In genomic region chr1:17525996-17526686, GRCh38 we compare ENCODE assay signal across 21 cellular contexts. TPM values are rescaled to one million over a fixed set of nuclear protein-coding genes. Genes with fewer than 3 reads are reported as not detected.
A peak's percentile ranks its signal among the peaks of the same experiment; 100 is the strongest.
DNase-seq lines count a peak whose midpoint lies in the region; ATAC-seq and TF ChIP-seq lines count a peak whose summit lies in the region.
"Had no signal": no experiment of that assay in that cellular context is flagged by ENCODE, and none has a peak within 500 bp of the region (broad histone marks: within the 10 kb centered on the region; RNA-seq: fewer than 3 reads in every experiment).

No MANE protein-coding gene starts in this region.

- peak; percentile 26 for DNase-seq in NCI-H226
- peak; percentile 32 for DNase-seq in epithelial cell of esophagus (ENCODE audit: low read depth)
- DNase-seq in tibial artery = no peak
- DNase-seq in NCI-H1930 (lab: John Stamatoyannopoulos, UW) = no peak
- DNase-seq in OCI-M1 (lab: John Stamatoyannopoulos, UW) = no peak
- no peak for DNase-seq in upper lobe of right lung
- DNase-seq: activated CD4-positive, CD25-positive, alpha-beta regulatory T cell treated with anti-CD3 and anti-CD28 coated beads, Interleukin-2, amount 50 U/mL, for 72 hours; activated CD8-positive, alpha-beta memory T cell treated with anti-CD3 and anti-CD28 coated beads for 24 hours; activated naive CD4-positive, alpha-beta T cell treated with anti-CD3 and anti-CD28 coated beads for 36 hours; activated T-cell treated with anti-CD3 and anti-CD28 coated beads, Interleukin-2, amount 50 U/mL, for 48 hours; amniotic stem cell; DMS 273 treated with DMSO at 0.1 percent for 48 hours; dorsolateral prefrontal cortex; Karpas-422; NCI-H1048; NCI-H2029; occipital lobe; retina had no signal

- H3K9ac ChIP-seq in mucosa of rectum (ENCODE audit: low read depth in 1 of 2, low read length in 2 of 2) = peak overlapping the region in 1 of 2 donors; percentile 41

- H3K4me3 ChIP-seq in epithelial cell of esophagus (ENCODE audit: low read length) = no peak overlapping the region
- no peak overlapping the region for H3K4me3 ChIP-seq in mucosa of rectum (ENCODE audit: low read length in 2 of 2)
- H3K4me3 ChIP-seq in tibial artery = no peak overlapping the region
- no peak overlapping the region for H3K4me3 ChIP-seq in upper lobe of right lung
- H3K4me3 ChIP-seq: dorsolateral prefrontal cortex, lung had no signal

- H3K4me1 ChIP-seq in mucosa of rectum (ENCODE audit: control insufficient read depth in 2 of 2, insufficient read depth in 2 of 2, low read length in 2 of 2) (peaks cover 17 to 33% of the 10 kb centered on the region in 2 donors), tibial artery (peaks cover 0 to 46% (median 31%) of the 10 kb centered on the region in 4 donors), upper lobe of right lung (no peaks in the 10 kb centered on the region)

- H3K9me3 ChIP-seq in mucosa of rectum (ENCODE audit: control insufficient read depth in 2 of 2, low read length in 2 of 2) (no peaks in the 10 kb centered on the region), tibial artery (no peaks in the 10 kb centered on the region), upper lobe of right lung (no peaks in the 10 kb centered on the region)

- ATAC-seq in HG02610 (IDR thresholded peaks at IDR 0.05; ENCODE audit: unreplicated experiment) = no peak
- no peak for ATAC-seq in upper lobe of right lung

- H3K27ac ChIP-seq in mucosa of rectum (ENCODE audit: low read depth in 2 of 2, low read length in 2 of 2) (peak overlapping the region; percentile 71 to 82), tibial artery (peak overlapping the region; percentile 81 to 100), upper lobe of right lung (no peak overlapping the region)

- no peak for TF ChIP-seq CTCF in epithelial cell of esophagus (IDR thresholded peaks at IDR 0.05; ENCODE audit: insufficient read depth, low read depth, low read length, missing control alignments)
- no peak for TF ChIP-seq CTCF in tibial artery (IDR thresholded peaks at IDR 0.05)
- TF ChIP-seq CTCF in upper lobe of right lung (IDR thresholded peaks at IDR 0.05) = no peak

- H3K36me3 ChIP-seq in mucosa of rectum (ENCODE audit: control insufficient read depth in 2 of 2, insufficient read depth in 2 of 2, low read length in 2 of 2) = no peaks in the 10 kb centered on the region
- no peaks in the 10 kb centered on the region for H3K36me3 ChIP-seq in tibial artery
- H3K36me3 ChIP-seq in upper lobe of right lung = no peaks in the 10 kb centered on the region

- intact Hi-C loops in tibial artery (cut with DNase I; ENCODE audit: low total_unique reads) = no loop called here
- intact Hi-C loops in upper lobe of right lung (cut with DNase I) = no loop called here

- no peaks in the 10 kb centered on the region for H3K27me3 ChIP-seq in mucosa of rectum (ENCODE audit: control insufficient read depth in 2 of 2, insufficient read depth in 2 of 2, low read length in 2 of 2)
- H3K27me3 ChIP-seq in tibial artery = no peaks in the 10 kb centered on the region
- no peaks in the 10 kb centered on the region for H3K27me3 ChIP-seq in upper lobe of right lung

RNA-seq across cellular contexts. Expression of gene ARHGEF10L, which starts 13.4 kb away (rescaled TPM):
- 34.1 TPM for total RNA-seq in upper lobe of right lung
- total RNA-seq: activated naive CD4-positive, alpha-beta T cell treated with anti-CD3 and anti-CD28 coated beads for 36 hours had no signal

Comparison
In these comparisons a context has a peak if more than half of its experiments do, and no peak if none do; other contexts are left out.
1. DNase-seq: peak in NCI-H226 (single experiment) and epithelial cell of esophagus (single experiment); none in tibial artery (0 of 2), NCI-H1930 (0 of 2), OCI-M1 (single experiment) and upper lobe of right lung (single experiment).